Comparison of ENCODE assay signal across 2 cellular contexts in the genomic region with DNA sequence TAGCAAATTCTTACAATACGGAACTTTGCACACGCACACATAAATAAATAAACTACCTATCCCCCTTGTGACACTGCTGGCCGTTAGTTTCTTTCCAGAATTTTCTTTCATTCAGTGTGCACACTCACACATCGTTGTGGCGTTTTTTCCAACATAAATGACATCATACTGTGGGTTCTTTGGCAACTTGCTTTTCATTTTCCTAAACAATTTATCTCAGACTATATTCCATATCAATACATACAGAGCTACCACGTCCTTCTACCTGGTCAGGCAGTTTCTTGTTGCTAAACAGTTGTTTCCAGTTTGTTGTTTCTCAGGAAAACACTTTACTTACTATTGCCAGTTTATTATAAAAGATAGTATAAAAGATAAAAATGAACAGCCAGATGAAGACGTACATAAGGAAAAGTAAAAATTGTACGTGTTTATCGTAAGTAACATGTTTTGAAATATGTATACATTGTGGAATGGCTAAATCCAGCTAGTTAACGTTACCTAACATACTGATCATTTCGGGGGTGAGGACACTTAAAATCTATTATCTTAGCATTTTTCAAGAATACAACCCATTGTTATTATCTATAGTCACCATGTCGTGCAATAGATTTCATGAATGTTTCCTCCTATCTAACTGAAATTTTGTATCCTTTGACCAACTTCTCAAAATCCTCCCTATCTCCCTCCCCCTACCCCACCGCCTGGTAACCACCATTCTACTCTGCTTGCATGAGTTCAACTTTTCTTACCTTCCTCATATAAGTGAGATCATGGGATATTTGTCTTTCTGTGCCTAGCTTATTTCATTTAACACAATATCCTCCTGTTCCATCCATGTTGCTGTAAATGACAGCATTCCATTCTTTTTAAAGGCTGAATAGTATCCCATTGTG.
TF ChIP-seq lines count a peak whose summit lies in the region.

No MANE protein-coding gene starts in this region.

TF ChIP-seq in SK-N-SH, 30 proteins besides CTCF, POLR2A, EP300 and RAD21:
- TF ChIP-seq, protein P1, sequence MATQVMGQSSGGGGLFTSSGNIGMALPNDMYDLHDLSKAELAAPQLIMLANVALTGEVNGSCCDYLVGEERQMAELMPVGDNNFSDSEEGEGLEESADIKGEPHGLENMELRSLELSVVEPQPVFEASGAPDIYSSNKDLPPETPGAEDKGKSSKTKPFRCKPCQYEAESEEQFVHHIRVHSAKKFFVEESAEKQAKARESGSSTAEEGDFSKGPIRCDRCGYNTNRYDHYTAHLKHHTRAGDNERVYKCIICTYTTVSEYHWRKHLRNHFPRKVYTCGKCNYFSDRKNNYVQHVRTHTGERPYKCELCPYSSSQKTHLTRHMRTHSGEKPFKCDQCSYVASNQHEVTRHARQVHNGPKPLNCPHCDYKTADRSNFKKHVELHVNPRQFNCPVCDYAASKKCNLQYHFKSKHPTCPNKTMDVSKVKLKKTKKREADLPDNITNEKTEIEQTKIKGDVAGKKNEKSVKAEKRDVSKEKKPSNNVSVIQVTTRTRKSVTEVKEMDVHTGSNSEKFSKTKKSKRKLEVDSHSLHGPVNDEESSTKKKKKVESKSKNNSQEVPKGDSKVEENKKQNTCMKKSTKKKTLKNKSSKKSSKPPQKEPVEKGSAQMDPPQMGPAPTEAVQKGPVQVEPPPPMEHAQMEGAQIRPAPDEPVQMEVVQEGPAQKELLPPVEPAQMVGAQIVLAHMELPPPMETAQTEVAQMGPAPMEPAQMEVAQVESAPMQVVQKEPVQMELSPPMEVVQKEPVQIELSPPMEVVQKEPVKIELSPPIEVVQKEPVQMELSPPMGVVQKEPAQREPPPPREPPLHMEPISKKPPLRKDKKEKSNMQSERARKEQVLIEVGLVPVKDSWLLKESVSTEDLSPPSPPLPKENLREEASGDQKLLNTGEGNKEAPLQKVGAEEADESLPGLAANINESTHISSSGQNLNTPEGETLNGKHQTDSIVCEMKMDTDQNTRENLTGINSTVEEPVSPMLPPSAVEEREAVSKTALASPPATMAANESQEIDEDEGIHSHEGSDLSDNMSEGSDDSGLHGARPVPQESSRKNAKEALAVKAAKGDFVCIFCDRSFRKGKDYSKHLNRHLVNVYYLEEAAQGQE (IDR thresholded peaks at IDR 0.05; ENCODE audit: low read depth, low read length) = no peak
- no peak for TF ChIP-seq CHD2 (IDR thresholded peaks at IDR 0.05; ENCODE audit: low read length, partially characterized antibody)
- no peak for TF ChIP-seq EZH2phosphoT487 (IDR thresholded peaks at IDR 0.05; ENCODE audit: borderline replicate concordance, low read depth)
- TF ChIP-seq, protein P2, sequence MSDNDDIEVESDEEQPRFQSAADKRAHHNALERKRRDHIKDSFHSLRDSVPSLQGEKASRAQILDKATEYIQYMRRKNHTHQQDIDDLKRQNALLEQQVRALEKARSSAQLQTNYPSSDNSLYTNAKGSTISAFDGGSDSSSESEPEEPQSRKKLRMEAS (IDR thresholded peaks at IDR 0.05; ENCODE audit: low read depth) = no peak
- TF ChIP-seq MEF2A (IDR thresholded peaks at IDR 0.05; ENCODE audit: borderline replicate concordance, low read depth) = no peak
- TF ChIP-seq, protein P3, sequence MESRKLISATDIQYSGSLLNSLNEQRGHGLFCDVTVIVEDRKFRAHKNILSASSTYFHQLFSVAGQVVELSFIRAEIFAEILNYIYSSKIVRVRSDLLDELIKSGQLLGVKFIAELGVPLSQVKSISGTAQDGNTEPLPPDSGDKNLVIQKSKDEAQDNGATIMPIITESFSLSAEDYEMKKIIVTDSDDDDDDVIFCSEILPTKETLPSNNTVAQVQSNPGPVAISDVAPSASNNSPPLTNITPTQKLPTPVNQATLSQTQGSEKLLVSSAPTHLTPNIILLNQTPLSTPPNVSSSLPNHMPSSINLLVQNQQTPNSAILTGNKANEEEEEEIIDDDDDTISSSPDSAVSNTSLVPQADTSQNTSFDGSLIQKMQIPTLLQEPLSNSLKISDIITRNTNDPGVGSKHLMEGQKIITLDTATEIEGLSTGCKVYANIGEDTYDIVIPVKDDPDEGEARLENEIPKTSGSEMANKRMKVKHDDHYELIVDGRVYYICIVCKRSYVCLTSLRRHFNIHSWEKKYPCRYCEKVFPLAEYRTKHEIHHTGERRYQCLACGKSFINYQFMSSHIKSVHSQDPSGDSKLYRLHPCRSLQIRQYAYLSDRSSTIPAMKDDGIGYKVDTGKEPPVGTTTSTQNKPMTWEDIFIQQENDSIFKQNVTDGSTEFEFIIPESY (IDR thresholded peaks at IDR 0.05; ENCODE audit: borderline replicate concordance, low read depth) = no peak
- TF ChIP-seq, protein P4, sequence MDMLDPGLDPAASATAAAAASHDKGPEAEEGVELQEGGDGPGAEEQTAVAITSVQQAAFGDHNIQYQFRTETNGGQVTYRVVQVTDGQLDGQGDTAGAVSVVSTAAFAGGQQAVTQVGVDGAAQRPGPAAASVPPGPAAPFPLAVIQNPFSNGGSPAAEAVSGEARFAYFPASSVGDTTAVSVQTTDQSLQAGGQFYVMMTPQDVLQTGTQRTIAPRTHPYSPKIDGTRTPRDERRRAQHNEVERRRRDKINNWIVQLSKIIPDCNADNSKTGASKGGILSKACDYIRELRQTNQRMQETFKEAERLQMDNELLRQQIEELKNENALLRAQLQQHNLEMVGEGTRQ (IDR thresholded peaks at IDR 0.05; ENCODE audit: borderline replicate concordance, low read depth, low read length) = no peak
- TF ChIP-seq TEAD4 (IDR thresholded peaks at IDR 0.05; ENCODE audit: borderline replicate concordance, insufficient read depth) = no peak
- no peak for TF ChIP-seq FOSL2 (IDR thresholded peaks at IDR 0.05; ENCODE audit: borderline replicate concordance, low read depth)
- no peak for TF ChIP-seq SMC3 (IDR thresholded peaks at IDR 0.05; ENCODE audit: low read depth, low read length)
- TF ChIP-seq ELF1 (IDR thresholded peaks at IDR 0.05) = no peak
- TF ChIP-seq SIN3A (IDR thresholded peaks at IDR 0.05; ENCODE audit: borderline replicate concordance, low read depth, low read length) = no peak
- TF ChIP-seq, protein P5, sequence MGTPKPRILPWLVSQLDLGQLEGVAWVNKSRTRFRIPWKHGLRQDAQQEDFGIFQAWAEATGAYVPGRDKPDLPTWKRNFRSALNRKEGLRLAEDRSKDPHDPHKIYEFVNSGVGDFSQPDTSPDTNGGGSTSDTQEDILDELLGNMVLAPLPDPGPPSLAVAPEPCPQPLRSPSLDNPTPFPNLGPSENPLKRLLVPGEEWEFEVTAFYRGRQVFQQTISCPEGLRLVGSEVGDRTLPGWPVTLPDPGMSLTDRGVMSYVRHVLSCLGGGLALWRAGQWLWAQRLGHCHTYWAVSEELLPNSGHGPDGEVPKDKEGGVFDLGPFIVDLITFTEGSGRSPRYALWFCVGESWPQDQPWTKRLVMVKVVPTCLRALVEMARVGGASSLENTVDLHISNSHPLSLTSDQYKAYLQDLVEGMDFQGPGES (IDR thresholded peaks at IDR 0.05; ENCODE audit: low read depth, low read length) = no peak
- TF ChIP-seq, protein P6, sequence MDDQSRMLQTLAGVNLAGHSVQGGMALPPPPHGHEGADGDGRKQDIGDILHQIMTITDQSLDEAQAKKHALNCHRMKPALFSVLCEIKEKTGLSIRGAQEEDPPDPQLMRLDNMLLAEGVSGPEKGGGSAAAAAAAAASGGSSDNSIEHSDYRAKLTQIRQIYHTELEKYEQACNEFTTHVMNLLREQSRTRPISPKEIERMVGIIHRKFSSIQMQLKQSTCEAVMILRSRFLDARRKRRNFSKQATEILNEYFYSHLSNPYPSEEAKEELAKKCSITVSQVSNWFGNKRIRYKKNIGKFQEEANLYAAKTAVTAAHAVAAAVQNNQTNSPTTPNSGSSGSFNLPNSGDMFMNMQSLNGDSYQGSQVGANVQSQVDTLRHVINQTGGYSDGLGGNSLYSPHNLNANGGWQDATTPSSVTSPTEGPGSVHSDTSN (IDR thresholded peaks at IDR 0.05) = no peak
- TF ChIP-seq YY1 (IDR thresholded peaks at IDR 0.05; ENCODE audit: low read depth) = no peak
- no peak for TF ChIP-seq NFIC (IDR thresholded peaks at IDR 0.05; ENCODE audit: borderline replicate concordance)
- no peak for TF ChIP-seq FOXM1 (IDR thresholded peaks at IDR 0.05; ENCODE audit: low read depth)
- TF ChIP-seq JUND (IDR thresholded peaks at IDR 0.05) = no peak
- no peak for TF ChIP-seq GABPA (IDR thresholded peaks at IDR 0.05; ENCODE audit: low read depth)

TF ChIP-seq in SK-N-SH treated with all-trans-retinoic acid at 6 μM for 48 hours, 23 proteins besides CTCF, POLR2A, EP300 and RAD21 (continued from another document):
- TF ChIP-seq, protein P7, sequence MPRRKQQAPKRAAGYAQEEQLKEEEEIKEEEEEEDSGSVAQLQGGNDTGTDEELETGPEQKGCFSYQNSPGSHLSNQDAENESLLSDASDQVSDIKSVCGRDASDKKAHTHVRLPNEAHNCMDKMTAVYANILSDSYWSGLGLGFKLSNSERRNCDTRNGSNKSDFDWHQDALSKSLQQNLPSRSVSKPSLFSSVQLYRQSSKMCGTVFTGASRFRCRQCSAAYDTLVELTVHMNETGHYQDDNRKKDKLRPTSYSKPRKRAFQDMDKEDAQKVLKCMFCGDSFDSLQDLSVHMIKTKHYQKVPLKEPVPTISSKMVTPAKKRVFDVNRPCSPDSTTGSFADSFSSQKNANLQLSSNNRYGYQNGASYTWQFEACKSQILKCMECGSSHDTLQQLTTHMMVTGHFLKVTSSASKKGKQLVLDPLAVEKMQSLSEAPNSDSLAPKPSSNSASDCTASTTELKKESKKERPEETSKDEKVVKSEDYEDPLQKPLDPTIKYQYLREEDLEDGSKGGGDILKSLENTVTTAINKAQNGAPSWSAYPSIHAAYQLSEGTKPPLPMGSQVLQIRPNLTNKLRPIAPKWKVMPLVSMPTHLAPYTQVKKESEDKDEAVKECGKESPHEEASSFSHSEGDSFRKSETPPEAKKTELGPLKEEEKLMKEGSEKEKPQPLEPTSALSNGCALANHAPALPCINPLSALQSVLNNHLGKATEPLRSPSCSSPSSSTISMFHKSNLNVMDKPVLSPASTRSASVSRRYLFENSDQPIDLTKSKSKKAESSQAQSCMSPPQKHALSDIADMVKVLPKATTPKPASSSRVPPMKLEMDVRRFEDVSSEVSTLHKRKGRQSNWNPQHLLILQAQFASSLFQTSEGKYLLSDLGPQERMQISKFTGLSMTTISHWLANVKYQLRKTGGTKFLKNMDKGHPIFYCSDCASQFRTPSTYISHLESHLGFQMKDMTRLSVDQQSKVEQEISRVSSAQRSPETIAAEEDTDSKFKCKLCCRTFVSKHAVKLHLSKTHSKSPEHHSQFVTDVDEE (CRISPR knock-in tag; IDR thresholded peaks at IDR 0.05) = no peak
- no peak for TF ChIP-seq ESRRG (CRISPR knock-in tag; IDR thresholded peaks at IDR 0.05)
